8 cellular contexts compared by ENCODE assay signal in the genomic region with DNA sequence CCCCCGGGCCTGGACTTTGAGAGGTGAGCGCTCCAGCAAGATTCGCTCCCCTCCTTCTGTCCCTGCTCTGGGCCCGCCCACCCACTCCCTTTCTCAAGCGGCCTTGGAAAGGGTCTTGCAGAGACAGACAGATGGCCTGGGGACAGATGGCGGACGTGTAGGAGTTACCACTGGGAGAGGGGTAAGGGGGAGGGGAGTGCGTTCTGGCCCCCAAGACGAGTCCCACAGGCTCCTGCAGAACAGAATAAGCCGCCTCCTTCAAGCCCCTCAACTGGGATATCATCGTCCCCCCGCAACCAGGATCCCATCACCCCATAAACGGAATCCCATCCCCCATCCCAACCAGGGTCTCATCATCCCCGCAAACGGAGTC. TPM values are rescaled to one million over a fixed set of nuclear protein-coding genes. Genes with fewer than 3 reads are reported as not detected.
A peak's percentile ranks its signal among the peaks of the same experiment; 100 is the strongest.
DNase-seq lines count a peak whose midpoint lies in the region; ATAC-seq and TF ChIP-seq lines count a peak whose summit lies in the region.

No MANE protein-coding gene starts in this region.

- peaks cover 2% of the 10 kb centered on the region for H3K36me3 Mint-ChIP-seq in activated CD4-positive, alpha-beta T cell treated with anti-CD3 and anti-CD28 coated beads, Interleukin-2, amount 10 ng/mL, durations not matched to agents 7 days and 5 days (ENCODE audit: low read depth)
- H3K36me3 Mint-ChIP-seq in activated T-helper 1 cell treated with anti-CD3 and anti-CD28 coated beads, Interleukin-12 subunit alpha, Interleukin-12 subunit beta, Interleukin-2, Interleukin-4 antibody, amounts not matched to agents 30 ng/mL and 10 ng/mL and 1 ng/mL, durations not matched to agents 14 hours and 24 hours and 36 hours (ENCODE audit: low read depth), result peaks cover 2% of the 10 kb centered on the region

- H3K4me1 ChIP-seq in testis, result peaks cover 13% of the 10 kb centered on the region

- H3K27me3 Mint-ChIP-seq in activated CD4-positive, alpha-beta T cell treated with anti-CD3 and anti-CD28 coated beads, Interleukin-2, amount 10 ng/mL, durations not matched to agents 7 days and 5 days, result no peaks in the 10 kb centered on the region
- H3K27me3 Mint-ChIP-seq in activated T-helper 1 cell treated with anti-CD3 and anti-CD28 coated beads, Interleukin-12 subunit alpha, Interleukin-12 subunit beta, Interleukin-2, Interleukin-4 antibody, amounts not matched to agents 30 ng/mL and 10 ng/mL and 1 ng/mL, durations not matched to agents 14 hours and 24 hours and 36 hours (ENCODE audit: insufficient read depth), result peaks cover 2% of the 10 kb centered on the region

- no peak for TF ChIP-seq POLR2A in testis (IDR thresholded peaks at IDR 0.05)

- peak overlapping the region; percentile 54 for H3K4me3 Mint-ChIP-seq in activated CD4-positive, alpha-beta T cell treated with anti-CD3 and anti-CD28 coated beads, Interleukin-2, amount 10 ng/mL, durations not matched to agents 7 days and 5 days
- peak overlapping the region; percentile 39 for H3K4me3 Mint-ChIP-seq in activated T-helper 1 cell treated with anti-CD3 and anti-CD28 coated beads, Interleukin-12 subunit alpha, Interleukin-12 subunit beta, Interleukin-2, Interleukin-4 antibody, amounts not matched to agents 30 ng/mL and 10 ng/mL and 1 ng/mL, durations not matched to agents 14 hours and 24 hours and 36 hours

- intact Hi-C loops in activated T-helper 1 cell treated with anti-CD3 and anti-CD28 coated beads, Interleukin-12 subunit alpha, Interleukin-12 subunit beta, Interleukin-2, Interleukin-4 antibody, amounts not matched to agents 30 ng/mL and 10 ng/mL and 1 ng/mL, durations not matched to agents 14 hours and 24 hours and 36 hours (cut with micrococcal nuclease), result loop anchor here (1.0 to 2.0 kb wide), 4 partner anchors 59 to 307 kb away; no protein-coding TSS in a partner anchor
- intact Hi-C loops in testis (cut with DNase I; ENCODE audit: low total_unique reads), result loop anchor here (5.0 kb wide), 1 partner anchor 58 kb away; no protein-coding TSS in a partner anchor

- no peak for TF ChIP-seq CTCF in kidney epithelial cell (IDR thresholded peaks at IDR 0.05; ENCODE audit: insufficient read depth, low read length, poor library complexity, severe bottlenecking)
- TF ChIP-seq CTCF in testis (IDR thresholded peaks at IDR 0.05), result no peak

- CTCF ChIA-PET in activated CD4-positive, alpha-beta T cell treated with anti-CD3 and anti-CD28 coated beads, Interleukin-2, amount 10 ng/mL, durations not matched to agents 7 days and 5 days (lab: Charles Lee), result interaction anchor here (0.6 to 3.4 kb wide), 18 partner anchors 8 to 155 kb away, joined by 3 to 25 read pairs (median 6); a partner anchor contains a TSS

- H3K36me3 ChIP-seq in kidney epithelial cell (ENCODE audit: control insufficient read depth, insufficient read depth, low read length) (no peaks in the 10 kb centered on the region), testis (ENCODE audit: low read depth, missing control alignments) (no peaks in the 10 kb centered on the region)

- H3K4me3 ChIP-seq in kidney epithelial cell (ENCODE audit: low read depth, low read length) (peak overlapping the region; percentile 48), testis (peak overlapping the region; percentile 29 to 36)

- POLR2A ChIA-PET in activated CD4-positive, alpha-beta T cell treated with anti-CD3 and anti-CD28 coated beads, Interleukin-2, amount 10 ng/mL, durations not matched to agents 7 days and 5 days (lab: Charles Lee), result no interaction called here

- H3K9me3 ChIP-seq in testis, result no peaks in the 10 kb centered on the region

- no peak for DNase-seq in activated CD4-positive, alpha-beta T cell treated with anti-CD3 and anti-CD28 coated beads, Interleukin-2, amount 10 ng/mL, durations not matched to agents 7 days and 5 days
- DNase-seq in activated CD4-positive, alpha-beta T cell treated with anti-CD3 and anti-CD28 coated beads, Interleukin-2, amount 50 U/mL, for 48 hours, result no peak
- no peak for DNase-seq in activated T-helper 1 cell treated with anti-CD3 and anti-CD28 coated beads, Interleukin-12 subunit alpha, Interleukin-12 subunit beta, Interleukin-2, Interleukin-4 antibody, amounts not matched to agents 30 ng/mL and 10 ng/mL and 1 ng/mL, durations not matched to agents 14 hours and 24 hours and 36 hours (ENCODE audit: low spot score)
- DNase-seq in kidney epithelial cell (ENCODE audit: low read depth), result no peak
- DNase-seq in testis, result no peak

- H3K4me1 Mint-ChIP-seq in activated CD4-positive, alpha-beta T cell treated with anti-CD3 and anti-CD28 coated beads, Interleukin-2, amount 10 ng/mL, durations not matched to agents 7 days and 5 days, result peaks cover 37% of the 10 kb centered on the region
- peaks cover 32% of the 10 kb centered on the region for H3K4me1 Mint-ChIP-seq in activated T-helper 1 cell treated with anti-CD3 and anti-CD28 coated beads, Interleukin-12 subunit alpha, Interleukin-12 subunit beta, Interleukin-2, Interleukin-4 antibody, amounts not matched to agents 30 ng/mL and 10 ng/mL and 1 ng/mL, durations not matched to agents 14 hours and 24 hours and 36 hours (ENCODE audit: low read depth)

- no peak overlapping the region for H3K27ac ChIP-seq in testis

- WGBS in testis, 2 donors, result 0 to 19% methylated on average over 4 to 15 of the region's 15 CpGs

- ATAC-seq in GM19023 (IDR thresholded peaks at IDR 0.05; ENCODE audit: unreplicated experiment) (no peak), HG02678 (IDR thresholded peaks at IDR 0.05; ENCODE audit: unreplicated experiment) (no peak), GM18517 (IDR thresholded peaks at IDR 0.05; ENCODE audit: unreplicated experiment) (no peak)

- H3K27me3 ChIP-seq in kidney epithelial cell (ENCODE audit: control insufficient read depth, insufficient read depth, low read length), result no peaks in the 10 kb centered on the region
- H3K27me3 ChIP-seq in testis, result no peaks in the 10 kb centered on the region

- no peaks in the 10 kb centered on the region for H3K9me3 Mint-ChIP-seq in activated CD4-positive, alpha-beta T cell treated with anti-CD3 and anti-CD28 coated beads, Interleukin-2, amount 10 ng/mL, durations not matched to agents 7 days and 5 days
- no peaks in the 10 kb centered on the region for H3K9me3 Mint-ChIP-seq in activated T-helper 1 cell treated with anti-CD3 and anti-CD28 coated beads, Interleukin-12 subunit alpha, Interleukin-12 subunit beta, Interleukin-2, Interleukin-4 antibody, amounts not matched to agents 30 ng/mL and 10 ng/mL and 1 ng/mL, durations not matched to agents 14 hours and 24 hours and 36 hours

- H3K27ac Mint-ChIP-seq in activated CD4-positive, alpha-beta T cell treated with anti-CD3 and anti-CD28 coated beads, Interleukin-2, amount 10 ng/mL, durations not matched to agents 7 days and 5 days, result peak overlapping the region; percentile 74
- peak overlapping the region; percentile 18 for H3K27ac Mint-ChIP-seq in activated T-helper 1 cell treated with anti-CD3 and anti-CD28 coated beads, Interleukin-12 subunit alpha, Interleukin-12 subunit beta, Interleukin-2, Interleukin-4 antibody, amounts not matched to agents 30 ng/mL and 10 ng/mL and 1 ng/mL, durations not matched to agents 14 hours and 24 hours and 36 hours

RNA-seq across cellular contexts. Expression of a gene that starts 3.6 kb away (rescaled TPM):
- 10 to 100 TPM; 19.6 to 21.9 TPM for total RNA-seq in activated CD4-positive, alpha-beta T cell treated with anti-CD3 and anti-CD28 coated beads, Interleukin-2, amount 10 ng/mL, durations not matched to agents 7 days and 5 days
- 13.2 and 13.7 TPM in 2 replicates for total RNA-seq in activated T-helper 1 cell treated with anti-CD3 and anti-CD28 coated beads, Interleukin-12 subunit alpha, Interleukin-12 subunit beta, Interleukin-2, Interleukin-4 antibody, amounts not matched to agents 30 ng/mL and 10 ng/mL and 1 ng/mL, durations not matched to agents 14 hours and 24 hours and 36 hours
- total RNA-seq in kidney epithelial cell (0.75 and 1.2 TPM in 2 replicates), testis (10 to 100 TPM in 1 of 2 donors, 1 to 10 TPM in 1; 9.7 to 15.9 TPM)
- polyA plus RNA-seq in testis (ENCODE audit: insufficient read depth, low read depth, low replicate concordance), result 13.4 TPM

RNA-seq across cellular contexts. Expression of a gene that starts 34.4 kb away (rescaled TPM):
- total RNA-seq in activated CD4-positive, alpha-beta T cell treated with anti-CD3 and anti-CD28 coated beads, Interleukin-2, amount 10 ng/mL, durations not matched to agents 7 days and 5 days, result 10 to 100 TPM; 36.2 to 45.3 TPM
- total RNA-seq in activated T-helper 1 cell treated with anti-CD3 and anti-CD28 coated beads, Interleukin-12 subunit alpha, Interleukin-12 subunit beta, Interleukin-2, Interleukin-4 antibody, amounts not matched to agents 30 ng/mL and 10 ng/mL and 1 ng/mL, durations not matched to agents 14 hours and 24 hours and 36 hours, result 97.1 and 98.0 TPM in 2 replicates
- 148 and 173 TPM in 2 replicates for total RNA-seq in kidney epithelial cell
- 10 to 100 TPM; 51.6 to 61.4 TPM for total RNA-seq in testis
- polyA plus RNA-seq in testis (ENCODE audit: insufficient read depth, low read depth, low replicate concordance), result 87.0 TPM
